In genomic region chr21:9837946-9838801, GRCh38 we compare ENCODE assay signal across 19 cellular contexts.
DNase-seq lines count a peak whose midpoint lies in the region; ATAC-seq and TF ChIP-seq lines count a peak whose summit lies in the region.
"Had no signal": no experiment of that assay in that cellular context is flagged by ENCODE, and none has a peak within 500 bp of the region (broad histone marks: within the 10 kb centered on the region; RNA-seq: fewer than 3 reads in every experiment).

No MANE protein-coding gene starts in this region.

- TF ChIP-seq CTCF in esophagus muscularis mucosa (IDR thresholded peaks at IDR 0.05) (no peak), testis (IDR thresholded peaks at IDR 0.05) (no peak)

- H3K4me3 ChIP-seq in esophagus muscularis mucosa: no peak overlapping the region
- H3K4me3 ChIP-seq in testis: peak overlapping the region; percentile 1 to 7
- H3K4me3 ChIP-seq: MG63, stomach had no signal

- DNase-seq in left cardiac atrium (peak; percentile 37), Right ventricle myocardium superior (no peak), NCI-H526 (lab: John Stamatoyannopoulos, UW) (peak; percentile 47 to 66), esophagus muscularis mucosa (ENCODE audit: extremely low spot score) (peak; percentile 92), testis (peak; percentile 71)
- DNase-seq in activated effector memory CD4-positive, alpha-beta T cell treated with anti-CD3 and anti-CD28 coated beads, Interleukin-2, amount 50 U/mL, for 16 hours: no peak
- DNase-seq in stimulated activated CD4-positive, alpha-beta T cell treated with anti-CD3 and anti-CD28 coated beads, Interleukin-15, amount 100 ng/mL, for 24 hours: no peak
- DNase-seq: activated CD4-positive, alpha-beta T cell treated with anti-CD3 and anti-CD28 coated beads, Interleukin-2, amount 50 U/mL, for 4 hours; activated naive CD8-positive, alpha-beta T cell treated with anti-CD3 and anti-CD28 coated beads for 36 hours; glutamatergic neuron; HFFc6; mesenchymal stem cell; MG63; NCI-H2029 treated with DMSO at 0.1 percent for 48 hours; NCI-H774; retina; stomach had no signal

- no peaks in the 10 kb centered on the region for H3K36me3 ChIP-seq in esophagus muscularis mucosa
- H3K36me3 ChIP-seq in testis (ENCODE audit: low read depth, missing control alignments): no peaks in the 10 kb centered on the region
- H3K36me3 ChIP-seq: MG63, stomach had no signal

- intact Hi-C loops in left cardiac atrium (cut with DNase I): no loop called here
- intact Hi-C loops in Right ventricle myocardium superior (cut with DNase I): no loop called here
- intact Hi-C loops in esophagus muscularis mucosa (cut with DNase I): no loop called here
- intact Hi-C loops in testis (cut with DNase I; ENCODE audit: low total_unique reads): no loop called here

- TF ChIP-seq EP300 in esophagus muscularis mucosa (IDR thresholded peaks at IDR 0.05): no peak

- no peaks in the 10 kb centered on the region for H3K4me1 ChIP-seq in esophagus muscularis mucosa
- no peaks in the 10 kb centered on the region for H3K4me1 ChIP-seq in testis
- H3K4me1 ChIP-seq: stomach had no signal

- H3K27ac ChIP-seq in esophagus muscularis mucosa (replicated peaks in 1 of 4) (no peak overlapping the region), testis (no peak overlapping the region)
- H3K27ac ChIP-seq: stomach had no signal

- H3K9me3 ChIP-seq in esophagus muscularis mucosa: peaks cover 0 to 15% (median 7%) of the 10 kb centered on the region in 4 donors
- H3K9me3 ChIP-seq in testis: no peaks in the 10 kb centered on the region
- H3K9me3 ChIP-seq: MG63 had no signal

- ATAC-seq in left cardiac atrium (no peak), Right ventricle myocardium superior (ENCODE audit: poor library complexity) (no peak), GM21576 (IDR thresholded peaks at IDR 0.05; ENCODE audit: unreplicated experiment) (no peak)
- ATAC-seq: naive thymus-derived CD8-positive, alpha-beta T cell had no signal

- TF ChIP-seq POLR2A in esophagus muscularis mucosa (IDR thresholded peaks at IDR 0.05; ENCODE audit: low read depth): no peak
- no peak for TF ChIP-seq POLR2A in testis (IDR thresholded peaks at IDR 0.05)

- H3K27me3 ChIP-seq in esophagus muscularis mucosa (peaks cover 0 to 7% (median 0%) of the 10 kb centered on the region in 4 donors), testis (no peaks in the 10 kb centered on the region)
- H3K27me3 ChIP-seq: MG63, stomach had no signal

- 77% methylated on average over 47 of the region's 47 CpGs for WGBS in esophagus muscularis mucosa
- WGBS in testis, 2 donors: 57 to 65% methylated on average over 45 to 47 of the region's 47 CpGs

Comparison
In these comparisons a context has a peak if more than half of its experiments do, and no peak if none do; other contexts are left out.
1. DNase-seq: peak in left cardiac atrium (single experiment), NCI-H526 (2 of 2), esophagus muscularis mucosa (single experiment) and testis (single experiment); none in Right ventricle myocardium superior (single experiment), activated effector memory CD4-positive, alpha-beta T cell treated with anti-CD3 and anti-CD28 coated beads, Interleukin-2, amount 50 U/mL, for 16 hours (single experiment) and stimulated activated CD4-positive, alpha-beta T cell treated with anti-CD3 and anti-CD28 coated beads, Interleukin-15, amount 100 ng/mL, for 24 hours (single experiment).
2. H3K4me3 ChIP-seq: peak in testis (2 of 2); none in esophagus muscularis mucosa (0 of 4).